1 cellular context compared by ENCODE assay signal in genomic region chr17:6642592-6642991, GRCh38.
TF ChIP-seq lines count a peak whose summit lies in the region.

No MANE protein-coding gene starts in this region.

TF ChIP-seq in GM12878, 131 proteins besides CTCF, POLR2A, EP300 and RAD21:
- TF ChIP-seq CREM (IDR thresholded peaks at IDR 0.05; ENCODE audit: low read depth) (no peak), EED (IDR thresholded peaks at IDR 0.05; ENCODE audit: low read depth) (no peak), NFXL1 (IDR thresholded peaks at IDR 0.05; ENCODE audit: borderline replicate concordance) (no peak), SIX5 (IDR thresholded peaks at IDR 0.05; ENCODE audit: low read depth, low read length, severe bottlenecking) (no peak), USF1 (IDR thresholded peaks at IDR 0.05; ENCODE audit: borderline replicate concordance, extremely low read length, insufficient read depth, low read depth, low read length) (no peak), KLF5 (IDR thresholded peaks at IDR 0.05; ENCODE audit: partially characterized antibody) (no peak), CBX3 (IDR thresholded peaks at IDR 0.05; ENCODE audit: borderline replicate concordance, low read depth) (no peak), JUNB (IDR thresholded peaks at IDR 0.05) (peak; percentile 44; the same call in 1 of the 2 replicates)
